14 cellular contexts compared by ENCODE assay signal in the genomic region with DNA sequence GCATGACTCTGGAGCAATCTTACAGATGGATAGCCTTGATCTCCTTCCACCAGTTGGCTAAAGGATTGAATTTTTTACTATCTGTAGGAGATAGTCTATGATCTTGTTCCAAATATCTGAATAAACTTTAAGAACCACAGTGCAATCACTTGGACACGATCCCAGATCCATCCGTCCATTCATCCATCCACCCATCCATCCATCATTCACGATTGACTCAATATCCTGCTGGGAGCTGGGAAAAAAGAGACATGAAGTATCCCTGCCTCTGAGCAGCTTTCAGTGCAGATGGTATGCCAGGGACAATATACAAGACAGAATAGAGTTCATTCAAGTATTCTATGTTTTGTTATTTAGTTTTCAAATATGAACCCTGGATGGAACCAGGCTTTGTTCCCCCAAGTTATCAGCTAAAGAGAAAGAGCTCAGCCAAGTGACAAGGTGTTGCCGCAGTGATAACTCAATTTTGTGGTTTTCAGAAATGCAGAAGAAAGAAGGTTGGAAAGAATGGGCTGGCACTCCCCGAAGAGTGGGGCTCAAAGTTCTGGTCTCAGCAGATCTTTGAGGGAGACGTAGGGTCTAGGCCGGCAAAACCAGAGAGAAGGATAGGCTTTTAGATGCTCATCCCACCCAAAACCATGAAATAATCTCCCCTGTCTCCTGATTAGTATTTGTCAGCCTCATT.
DNase-seq lines count a peak whose midpoint lies in the region; ATAC-seq and TF ChIP-seq lines count a peak whose summit lies in the region.
"Had no signal": no experiment of that assay in that cellular context is flagged by ENCODE, and none has a peak within 500 bp of the region (broad histone marks: within the 10 kb centered on the region; RNA-seq: fewer than 3 reads in every experiment).

No MANE protein-coding gene starts in this region.

- no peaks in the 10 kb centered on the region for H3K36me3 ChIP-seq in adrenal gland (replicated peaks in 1 of 2)
- H3K36me3 ChIP-seq: SJCRH30 had no signal

- TF ChIP-seq POLR2A in adrenal gland (IDR thresholded peaks at IDR 0.05) = no peak

- WGBS in adrenal gland, 4 donors = 52 to 64% (median 58%) methylated on average over 7 of the region's 7 CpGs

- intact Hi-C loops in adrenal gland (cut with DNase I) = loop anchor here (10.0 kb wide), 1 partner anchor 65 kb away; the partner anchor contains the start of gene IRS2 (in 2 of the 2)

- no peaks in the 10 kb centered on the region for H3K27me3 ChIP-seq in adrenal gland
- H3K27me3 ChIP-seq: SJCRH30 had no signal

- DNase-seq in NOMO-1 treated with DMSO at 0.1 percent for 48 hours (lab: John Stamatoyannopoulos, UW; ENCODE audit: unreplicated experiment) = peak; percentile 37
- DNase-seq in NOMO-1 treated with dmso at 0.1 percent for 144 hours (lab: John Stamatoyannopoulos, UW; ENCODE audit: unreplicated experiment) = no peak
- peak; percentile 74 for DNase-seq in NCI-H345 (lab: John Stamatoyannopoulos, UW)
- DNase-seq in adrenal gland = peak in 3 of 7 donors; percentile 51 to 76 (median 60)
- DNase-seq in 8988T = no peak
- no peak for DNase-seq in omental fat pad (ENCODE audit: low spot score)
- no peak for DNase-seq in GM10266 (ENCODE audit: extremely low spot score)
- DNase-seq: C1 segment of cervical spinal cord, IMR-90, MV-4-11, NCI-H2227 treated with DMSO at 0.1 percent for 48 hours, SJCRH30, SW 1271 had no signal

- no peak overlapping the region for H3K4me3 ChIP-seq in adrenal gland
- H3K4me3 ChIP-seq: SJCRH30 had no signal

- peak overlapping the region in 4 of 5 donors; percentile 2 to 42 (median 32) for H3K27ac ChIP-seq in adrenal gland
- H3K27ac ChIP-seq: SJCRH30 had no signal

- no peaks in the 10 kb centered on the region for H3K9me3 ChIP-seq in adrenal gland (replicated peaks in 1 of 3)
- H3K9me3 ChIP-seq: SJCRH30 had no signal

- TF ChIP-seq CTCF in adrenal gland (IDR thresholded peaks at IDR 0.05) = no peak
- TF ChIP-seq CTCF in omental fat pad (IDR thresholded peaks at IDR 0.05) = no peak
- TF ChIP-seq CTCF in GM10266 (IDR thresholded peaks at IDR 0.05; ENCODE audit: control insufficient read depth, insufficient read depth, low read depth, missing control alignments) = no peak

- ATAC-seq in omental fat pad (ENCODE audit: low FRiP score) = no peak
- ATAC-seq: HCT116 had no signal

- H3K4me1 ChIP-seq in adrenal gland (replicated peaks in 1 of 2) = peaks cover 30 to 35% of the 10 kb centered on the region in 2 donors
- H3K4me1 ChIP-seq: SJCRH30 had no signal

Comparison
In these comparisons a context has a peak if more than half of its experiments do, and no peak if none do; other contexts are left out.
1. DNase-seq: peak in NOMO-1 treated with DMSO at 0.1 percent for 48 hours (single experiment) and NCI-H345 (single experiment); none in NOMO-1 treated with dmso at 0.1 percent for 144 hours (single experiment), 8988T (single experiment), omental fat pad (single experiment) and GM10266 (single experiment).